ENCODE assay signal across 14 cellular contexts in genomic region chr10:75546004-75546403, GRCh38.
"Had no signal": no experiment of that assay in that cellular context is flagged by ENCODE, and none has a peak within 500 bp of the region (broad histone marks: within the 10 kb centered on the region; RNA-seq: fewer than 3 reads in every experiment).

No MANE protein-coding gene starts in this region.

- H3K27me3 ChIP-seq: esophagus muscularis mucosa, right lobe of liver, spleen had no signal

- DNase-seq: activated CD4-positive, CD25-positive, alpha-beta regulatory T cell treated with anti-CD3 and anti-CD28 coated beads, Interleukin-2, amount 50 U/mL, for 72 hours; aorta; caudate nucleus; immature natural killer cell; mesendoderm; right lobe of liver; spleen; stimulated activated naive CD8-positive, alpha-beta T cell treated with anti-CD3 and anti-CD28 coated beads, Interleukin-15, amount 100 ng/mL, for 72 hours; T-helper 1 cell had no signal

- H3K4me3 Mint-ChIP-seq: activated T-helper 1 cell treated with anti-CD3 and anti-CD28 coated beads, Interleukin-12 subunit alpha, Interleukin-12 subunit beta, Interleukin-2, Interleukin-4 antibody, amounts not matched to agents 30 ng/mL and 10 ng/mL and 1 ng/mL, durations not matched to agents 14 hours and 24 hours and 36 hours; immature natural killer cell; stimulated activated naive CD8-positive, alpha-beta T cell treated with anti-CD3 and anti-CD28 coated beads, Interleukin-15, amount 100 ng/mL, for 72 hours; type B pancreatic cell had no signal

- H3K27ac ChIP-seq: coronary artery, esophagus muscularis mucosa, prostate gland, right lobe of liver, spleen had no signal

- H3K9me3 ChIP-seq: esophagus muscularis mucosa, prostate gland, right lobe of liver, spleen had no signal

- H3K36me3 ChIP-seq: esophagus muscularis mucosa, prostate gland, right lobe of liver, spleen had no signal

- H3K9me3 Mint-ChIP-seq: activated T-helper 1 cell treated with anti-CD3 and anti-CD28 coated beads, Interleukin-12 subunit alpha, Interleukin-12 subunit beta, Interleukin-2, Interleukin-4 antibody, amounts not matched to agents 30 ng/mL and 10 ng/mL and 1 ng/mL, durations not matched to agents 14 hours and 24 hours and 36 hours; stimulated activated naive CD8-positive, alpha-beta T cell treated with anti-CD3 and anti-CD28 coated beads, Interleukin-15, amount 100 ng/mL, for 72 hours had no signal

- H3K4me3 ChIP-seq: coronary artery, esophagus muscularis mucosa, prostate gland, right lobe of liver, spleen had no signal

- H3K36me3 Mint-ChIP-seq: immature natural killer cell had no signal

- H3K27ac Mint-ChIP-seq: activated T-helper 1 cell treated with anti-CD3 and anti-CD28 coated beads, Interleukin-12 subunit alpha, Interleukin-12 subunit beta, Interleukin-2, Interleukin-4 antibody, amounts not matched to agents 30 ng/mL and 10 ng/mL and 1 ng/mL, durations not matched to agents 14 hours and 24 hours and 36 hours; immature natural killer cell; stimulated activated naive CD8-positive, alpha-beta T cell treated with anti-CD3 and anti-CD28 coated beads, Interleukin-15, amount 100 ng/mL, for 72 hours; type B pancreatic cell had no signal

- ATAC-seq: stimulated activated naive CD8-positive, alpha-beta T cell treated with anti-CD3 and anti-CD28 coated beads, Interleukin-15, amount 100 ng/mL, for 72 hours had no signal

- H3K4me1 ChIP-seq: prostate gland had no signal

- H3K4me1 Mint-ChIP-seq: stimulated activated naive CD8-positive, alpha-beta T cell treated with anti-CD3 and anti-CD28 coated beads, Interleukin-15, amount 100 ng/mL, for 72 hours had no signal
